8 cellular contexts compared by ENCODE assay signal in the genomic region with DNA sequence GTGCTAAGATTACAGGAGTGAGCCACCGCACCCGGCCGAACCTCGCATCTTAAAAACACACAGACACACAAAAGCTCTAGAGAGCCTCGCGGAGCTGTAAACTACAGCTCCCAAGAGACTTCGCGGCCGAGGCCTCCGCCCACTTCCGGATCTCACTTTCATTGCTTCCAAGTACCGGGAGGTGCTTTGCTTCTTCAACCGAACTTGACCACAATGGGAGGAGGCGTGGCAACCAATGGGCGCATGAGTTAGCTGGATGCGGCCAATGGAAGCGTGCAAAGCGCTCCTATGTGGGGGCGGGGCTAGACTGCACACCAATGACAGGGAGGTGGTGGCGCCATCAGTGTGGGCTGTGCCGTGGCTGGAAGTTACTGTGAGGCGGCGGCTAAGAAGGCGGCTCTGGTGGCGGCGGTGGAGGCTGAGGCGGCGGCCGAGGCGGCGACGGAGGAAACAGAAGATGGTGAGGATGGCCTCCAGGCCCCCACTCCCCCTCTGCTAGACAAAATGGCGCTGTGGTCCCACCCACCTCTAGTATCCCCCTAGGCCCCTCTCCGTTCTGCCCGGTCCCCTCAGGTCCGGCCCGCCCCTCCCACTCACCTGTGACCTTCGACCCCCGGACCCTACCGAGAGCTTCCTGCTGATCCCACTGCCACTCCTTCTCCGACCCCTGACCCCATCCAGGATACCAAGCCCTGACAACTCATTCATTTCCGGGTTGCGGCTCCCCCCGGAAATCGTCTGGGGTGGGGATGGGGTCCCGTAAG. TPM values are rescaled to one million over a fixed set of nuclear protein-coding genes. Genes with fewer than 3 reads are reported as not detected.
DNase-seq lines count a peak whose midpoint lies in the region; ATAC-seq, FAIRE-seq and TF ChIP-seq lines count a peak whose summit lies in the region.

A gene (plus strand): TSS at position 366 of the 764 bp plus-strand sequence. CDS start 92 bp downstream, at position 458.

- peaks cover 34 to 49% (median 45%) of the 10 kb centered on the region in 11 experiments; a peak in 21 of 22 replicates for H4K20me1 ChIP-seq in BLaER1 treated with 17β-estradiol and CSF1 and Interleukin-3, amounts not matched to agents 10 nM and 100 nM
- H4K20me1 ChIP-seq in HepG2 (ENCODE audit: insufficient read depth, low read length): peaks cover 7% of the 10 kb centered on the region

- in situ Hi-C loops in HepG2 (cut with HindIII; ENCODE audit: extremely low pct_ligation_motif_present, low pct_unique_long_range_greater_than_20kb): no loop called here

- TF ChIP-seq POLR2A in HepG2 (IDR thresholded peaks at IDR 0.05; ENCODE audit: insufficient read depth in 1 of 2, low read depth in 2 of 2, low read length in 2 of 2): peak; percentile 31 to 70; a peak in 2 of 4 replicates

- peak within 1 kb of the TSS; percentile 85 to 94 (median 89) for H3K9ac ChIP-seq in BLaER1 treated with 17β-estradiol and CSF1 and Interleukin-3, amounts not matched to agents 10 nM and 100 nM
- peak within 1 kb of the TSS; percentile 74 for H3K9ac ChIP-seq in HepG2 (ENCODE audit: insufficient read depth, low read depth, low read length)

- TF ChIP-seq RAD21 in HepG2 (CRISPR knock-in tag; IDR thresholded peaks at IDR 0.05): no peak

- ATAC-seq in GM19351 (IDR thresholded peaks at IDR 0.05; ENCODE audit: unreplicated experiment): peak; percentile 62
- ATAC-seq in HG03565 (IDR thresholded peaks at IDR 0.05; ENCODE audit: unreplicated experiment): peak; percentile 39
- peak; percentile 82 for ATAC-seq in HepG2

- intact Hi-C loops in HepG2 (cut with micrococcal nuclease; ENCODE audit: unreplicated experiment): loop anchor here (2.0 kb wide), 1 partner anchor 27 kb away; a partner anchor contains a TSS

- peaks cover 24 to 41% (median 32%) of the 10 kb centered on the region in 11 experiments for H3K36me3 ChIP-seq in BLaER1 treated with 17β-estradiol and CSF1 and Interleukin-3, amounts not matched to agents 10 nM and 100 nM
- peaks cover 6 to 7% of the 10 kb centered on the region in 2 experiments; a peak in 4 of 5 replicates for H3K36me3 ChIP-seq in HepG2 (replicated peaks in 1 of 2; ENCODE audit: control insufficient read depth in 1 of 2, insufficient read depth in 2 of 2, low read length in 2 of 2)

- TF ChIP-seq EP300 in HepG2 (IDR thresholded peaks at IDR 0.05; ENCODE audit: low read depth in 2 of 2, low read length in 2 of 2) (no peak), HepG2 (CRISPR knock-in tag; IDR thresholded peaks at IDR 0.05; ENCODE audit: borderline replicate concordance) (no peak; the same call in 1 of the 2 replicates)

- H3K79me2 ChIP-seq in HepG2 (ENCODE audit: insufficient read depth, low read length): peaks cover 30% of the 10 kb centered on the region

- POLR2A ChIA-PET in HepG2 (lab: Yijun Ruan, JAX): interaction anchor here (0.6 to 3.1 kb wide), 24 partner anchors 9 to 235 kb away, joined by 3 to 37 read pairs (median 4); a partner anchor contains a TSS

- peak; percentile 100 for FAIRE-seq in HepG2 (lab: Jason Lieb, UNC)

- H3K4me3 ChIP-seq in BLaER1 treated with 17β-estradiol and CSF1 and Interleukin-3, amounts not matched to agents 10 nM and 100 nM: peak within 1 kb of the TSS; percentile 78 to 97 (median 90)
- H3K4me3 ChIP-seq in HepG2 (replicated peaks in 1 of 3; ENCODE audit: insufficient read depth in 1 of 3, low read depth in 2 of 3, low read length in 3 of 3): peak within 1 kb of the TSS; percentile 75 to 87 (median 84)

- 0% methylated on average over 26 of the region's 46 CpGs for WGBS in HepG2 (ENCODE audit: low lambda C conversion rate)

- H3K4me1 ChIP-seq in BLaER1 treated with 17β-estradiol and CSF1 and Interleukin-3, amounts not matched to agents 10 nM and 100 nM: peaks cover 46 to 60% (median 58%) of the 10 kb centered on the region in 10 experiments
- peaks cover 45% of the 10 kb centered on the region for H3K4me1 ChIP-seq in HepG2 (ENCODE audit: insufficient read depth, low read length)

- H3K27ac ChIP-seq in BLaER1 treated with 17β-estradiol and CSF1 and Interleukin-3, amounts not matched to agents 10 nM and 100 nM: peak within 1 kb of the TSS; percentile 77 to 90 (median 85)
- H3K27ac ChIP-seq in HepG2 (ENCODE audit: extremely low read length, insufficient read depth, low read length): peak within 1 kb of the TSS; percentile 62

- H3K27me3 ChIP-seq in BLaER1 treated with 17β-estradiol and CSF1 and Interleukin-3, amounts not matched to agents 10 nM and 100 nM: no peaks in the 10 kb centered on the region
- no peaks in the 10 kb centered on the region; a peak in 1 of 5 replicates for H3K27me3 ChIP-seq in HepG2 (ENCODE audit: control insufficient read depth in 1 of 2, insufficient read depth in 2 of 2, low read length in 2 of 2)

- peak; percentile 100 for DNase-seq in NCI-H82 (lab: John Stamatoyannopoulos, UW)
- DNase-seq in activated CD4-positive, alpha-beta T cell treated with anti-CD3 and anti-CD28 coated beads, Interleukin-2, amount 50 U/mL, for 48 hours: peak; percentile 99 to 100
- DNase-seq in dermis microvascular lymphatic vessel endothelial cell (ENCODE audit: low read depth in 2 of 2): peak; percentile 99 to 100
- peak; percentile 99 for DNase-seq in HepG2 (ENCODE audit: low spot score)
- DNase-seq in stimulated activated CD4-positive, alpha-beta T cell treated with anti-CD3 and anti-CD28 coated beads, Interleukin-4, amount 100 ng/mL, for 1 hour: peak; percentile 96

- H3K9me3 ChIP-seq in BLaER1 treated with 17β-estradiol and CSF1 and Interleukin-3, amounts not matched to agents 10 nM and 100 nM (replicated peaks in 1 of 11): no peaks in the 10 kb centered on the region
- H3K9me3 ChIP-seq in HepG2 (ENCODE audit: low read length): no peaks in the 10 kb centered on the region

- peak within 1 kb of the TSS; percentile 94 to 99 (median 97) for H3K4me2 ChIP-seq in BLaER1 treated with 17β-estradiol and CSF1 and Interleukin-3, amounts not matched to agents 10 nM and 100 nM
- H3K4me2 ChIP-seq in HepG2 (ENCODE audit: low read depth, low read length): peak within 1 kb of the TSS; percentile 92

- BruUV-seq in HepG2 (replicated peaks; lab: Mats Ljungman, UMichigan): TSS peak; percentile 64

- CTCF ChIA-PET in HepG2 (lab: Yijun Ruan, JAX; ENCODE audit: low intra/inter-chr PET ratio, low total read pairs): no interaction called here

- H2AFZ ChIP-seq in HepG2 (ENCODE audit: low read length): no peak within 1 kb of the TSS

- TF ChIP-seq CTCF in HepG2 (CRISPR knock-in tag; IDR thresholded peaks at IDR 0.05): no peak

TF ChIP-seq in HepG2, 621 proteins besides CTCF, POLR2A, EP300 and RAD21 (continues in another document):
- TF ChIP-seq ZNF430 (CRISPR knock-in tag; IDR thresholded peaks at IDR 0.05) (peak; percentile 68; the same call in 1 of the 2 replicates), ZNF724P (CRISPR knock-in tag; IDR thresholded peaks at IDR 0.05; ENCODE audit: borderline replicate concordance) (no peak), ZNF230 (CRISPR knock-in tag; IDR thresholded peaks at IDR 0.05) (no peak; the same call in 1 of the 2 replicates), MAFG (CRISPR knock-in tag; IDR thresholded peaks at IDR 0.05) (no peak), ZNF841 (CRISPR knock-in tag; IDR thresholded peaks at IDR 0.05; ENCODE audit: borderline replicate concordance) (no peak), SP1 (IDR thresholded peaks at IDR 0.05) (no peak), SP1 (CRISPR knock-in tag; IDR thresholded peaks at IDR 0.05) (peak; percentile 95)
- TF ChIP-seq, protein P1, sequence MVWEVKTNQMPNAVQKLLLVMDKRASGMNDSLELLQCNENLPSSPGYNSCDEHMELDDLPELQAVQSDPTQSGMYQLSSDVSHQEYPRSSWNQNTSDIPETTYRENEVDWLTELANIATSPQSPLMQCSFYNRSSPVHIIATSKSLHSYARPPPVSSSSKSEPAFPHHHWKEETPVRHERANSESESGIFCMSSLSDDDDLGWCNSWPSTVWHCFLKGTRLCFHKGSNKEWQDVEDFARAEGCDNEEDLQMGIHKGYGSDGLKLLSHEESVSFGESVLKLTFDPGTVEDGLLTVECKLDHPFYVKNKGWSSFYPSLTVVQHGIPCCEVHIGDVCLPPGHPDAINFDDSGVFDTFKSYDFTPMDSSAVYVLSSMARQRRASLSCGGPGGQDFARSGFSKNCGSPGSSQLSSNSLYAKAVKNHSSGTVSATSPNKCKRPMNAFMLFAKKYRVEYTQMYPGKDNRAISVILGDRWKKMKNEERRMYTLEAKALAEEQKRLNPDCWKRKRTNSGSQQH (CRISPR knock-in tag; IDR thresholded peaks at IDR 0.05; ENCODE audit: low read depth): peak; percentile 27; the same call in 1 of the 2 replicates

RNA-seq across cellular contexts. Expression of the gene that starts here (rescaled TPM):
- 18.2 and 24.5 TPM in 2 replicates for total RNA-seq in dermis microvascular lymphatic vessel endothelial cell
- total RNA-seq in HepG2 (2016; rRNA removed; fragmentation: Illumina TruSeq; extraction: Trizol): 17.5 and 24.5 TPM in 2 replicates
- total RNA-seq in HepG2 (2016; cell fraction: cytosol; rRNA removed; fragmentation: Illumina TruSeq; extraction: Trizol; ENCODE audit: low read depth): 25.4 and 29.1 TPM in 2 replicates
- total RNA-seq in HepG2 (2016; cell fraction: insoluble cytoplasmic fraction; rRNA removed; fragmentation: Illumina TruSeq; extraction: Trizol): 15.9 and 21.5 TPM in 2 replicates
- total RNA-seq in HepG2 (2016; cell fraction: membrane; rRNA removed; fragmentation: Illumina TruSeq; extraction: Trizol): 26.5 and 27.3 TPM in 2 replicates
- total RNA-seq in HepG2 (2016; cell fraction: nucleus; rRNA removed; fragmentation: Illumina TruSeq; extraction: Trizol): 12.8 and 19.3 TPM in 2 replicates
- 26.0 and 26.6 TPM in 2 replicates for polyA plus RNA-seq in HepG2 (2011; rRNA removed)
- polyA plus RNA-seq in HepG2 (2011; cell fraction: cytosol; rRNA removed): 26.2 and 28.7 TPM in 2 replicates
- polyA plus RNA-seq in HepG2 (2011; cell fraction: nucleus; rRNA removed): 28.5 and 30.3 TPM in 2 replicates
- 23.7 and 24.8 TPM in 2 replicates for polyA plus RNA-seq in HepG2 (2012)
- 60.1 and 61.7 TPM in 2 replicates for polyA plus RNA-seq in HepG2 (2016; cell fraction: cytosol; fragmentation: Illumina TruSeq; extraction: Trizol; ENCODE audit: low read depth)
- 37.0 and 42.5 TPM in 2 replicates for polyA plus RNA-seq in HepG2 (2016; cell fraction: insoluble cytoplasmic fraction; fragmentation: Illumina TruSeq; extraction: Trizol; ENCODE audit: low read depth)
- polyA plus RNA-seq in HepG2 (2016; cell fraction: membrane; fragmentation: Illumina TruSeq; extraction: Trizol; ENCODE audit: low read depth): 48.4 and 51.3 TPM in 2 replicates
- 41.0 and 47.5 TPM in 2 replicates for polyA plus RNA-seq in HepG2 (2016; cell fraction: nucleus; fragmentation: Illumina TruSeq; extraction: Trizol; ENCODE audit: insufficient read depth, low read depth)
- polyA minus RNA-seq in HepG2 (2011; rRNA and poly(A)+ RNA removed; ENCODE audit: low replicate concordance): 10.1 and 17.7 TPM in 2 replicates
- 6.3 and 6.9 TPM in 2 replicates for polyA minus RNA-seq in HepG2 (2011; cell fraction: cytosol; rRNA and poly(A)+ RNA removed)
- 7.2 and 10.8 TPM in 2 replicates for polyA minus RNA-seq in HepG2 (2011; cell fraction: nucleus; rRNA and poly(A)+ RNA removed)

Comparison
In these comparisons a context has a peak if more than half of its experiments do, and no peak if none do; other contexts are left out.
1. Peak in every context shown above with its lines: DNase-seq, ATAC-seq, H3K4me3 ChIP-seq and H3K27ac ChIP-seq.